18 cellular contexts compared by ENCODE assay signal in the genomic region with DNA sequence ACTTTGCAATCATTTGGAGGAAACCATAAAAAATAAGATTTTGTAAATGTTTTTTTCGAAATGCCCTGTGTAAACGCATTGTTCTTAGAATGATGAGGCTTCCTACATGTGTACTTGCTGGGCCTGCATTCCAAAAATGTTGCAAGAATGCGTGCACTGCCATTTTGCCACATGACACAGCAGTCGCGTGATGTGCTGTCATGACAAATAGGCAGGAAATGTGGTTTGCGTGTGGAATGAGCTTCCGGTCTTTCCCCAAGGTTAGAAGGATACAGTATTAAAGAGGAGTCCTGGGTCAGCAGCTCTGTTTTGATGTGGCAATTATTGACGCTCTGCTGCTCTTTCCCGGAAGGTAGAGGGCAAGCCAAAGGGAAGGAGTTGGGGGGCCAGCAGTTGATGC. TPM values are rescaled to one million over a fixed set of nuclear protein-coding genes. Genes with fewer than 3 reads are reported as not detected.
A peak's percentile ranks its signal among the peaks of the same experiment; 100 is the strongest.
DNase-seq lines count a peak whose midpoint lies in the region; ATAC-seq and TF ChIP-seq lines count a peak whose summit lies in the region.
"Had no signal": no experiment of that assay in that cellular context is flagged by ENCODE, and none has a peak within 500 bp of the region (broad histone marks: within the 10 kb centered on the region; RNA-seq: fewer than 3 reads in every experiment).

No MANE protein-coding gene starts in this region.

- H3K36me3 ChIP-seq in left lung (no peaks in the 10 kb centered on the region), uterus (no peaks in the 10 kb centered on the region)
- H3K36me3 ChIP-seq: pancreas had no signal

- H3K9me3 ChIP-seq in left lung: no peaks in the 10 kb centered on the region
- no peaks in the 10 kb centered on the region for H3K9me3 ChIP-seq in uterus
- H3K9me3 ChIP-seq: pancreas had no signal

- peaks cover 0 to 18% of the 10 kb centered on the region in 2 donors for H3K4me1 ChIP-seq in left lung
- H3K4me1 ChIP-seq in uterus: no peaks in the 10 kb centered on the region
- H3K4me1 ChIP-seq: pancreas had no signal

- ATAC-seq in left lung: peak; percentile 38
- no peak for ATAC-seq in natural killer cell
- ATAC-seq in GM21576 (IDR thresholded peaks at IDR 0.05; ENCODE audit: unreplicated experiment): no peak
- no peak for ATAC-seq in HG02884 (IDR thresholded peaks at IDR 0.05; ENCODE audit: unreplicated experiment)
- ATAC-seq: activated CD8-positive, alpha-beta T cell treated with anti-CD3 and anti-CD28 coated beads, Interleukin-2, amount 10 ng/mL, durations not matched to agents 7 days and 5 days; activated naive CD4-positive, alpha-beta T cell treated with anti-CD3 and anti-CD28 coated beads, Interleukin-2, amount 50 U/mL, for 72 hours; pancreas; stimulated activated effector memory CD8-positive, alpha-beta T cell treated with anti-CD3 and anti-CD28 coated beads, Interleukin-12 subunit alpha, Interleukin-12 subunit beta, amount 100 ng/mL, for 72 hours had no signal

- H3K27me3 Mint-ChIP-seq in natural killer cell (ENCODE audit: low read depth in 2 of 2): peaks cover 11 to 14% of the 10 kb centered on the region in 2 donors

- no peaks in the 10 kb centered on the region for H3K27me3 ChIP-seq in left lung
- no peaks in the 10 kb centered on the region for H3K27me3 ChIP-seq in uterus
- H3K27me3 ChIP-seq: pancreas had no signal

- TF ChIP-seq CTCF in astrocyte of the spinal cord (IDR thresholded peaks at IDR 0.05; ENCODE audit: low read depth, low read length) (no peak), left lung (IDR thresholded peaks at IDR 0.05) (no peak), uterus (IDR thresholded peaks at IDR 0.05) (no peak), natural killer cell (IDR thresholded peaks at IDR 0.05) (no peak)

- in situ Hi-C loops in KBM-7 (cut with MboI; ENCODE audit: low pct_unique_long_range_greater_than_20kb, low sequenced_read_pairs): no loop called here
- in situ Hi-C loops in astrocyte of the spinal cord (cut with HindIII; ENCODE audit: low sequenced_read_pairs): no loop called here

- no peaks in the 10 kb centered on the region for H3K36me3 Mint-ChIP-seq in natural killer cell
- H3K36me3 Mint-ChIP-seq: activated naive CD4-positive, alpha-beta T cell treated with anti-CD3 and anti-CD28 coated beads, Interleukin-2, amount 50 U/mL, for 72 hours; stimulated activated effector memory CD8-positive, alpha-beta T cell treated with anti-CD3 and anti-CD28 coated beads, Interleukin-12 subunit alpha, Interleukin-12 subunit beta, amount 100 ng/mL, for 72 hours had no signal

- no peak for TF ChIP-seq POLR2A in uterus (IDR thresholded peaks at IDR 0.05)

- DNase-seq in COLO829 (ENCODE audit: low spot score) (peak; percentile 36), KBM-7 (peak; percentile 58), astrocyte of the spinal cord (ENCODE audit: low read depth, low spot score) (peak; percentile 12), left lung (peak; percentile 53 to 58), uterus (no peak), natural killer cell (no peak)
- DNase-seq: activated CD8-positive, alpha-beta T cell treated with anti-CD3 and anti-CD28 coated beads, Interleukin-2, amount 10 ng/mL, durations not matched to agents 7 days and 5 days; NCI-H1417 treated with DMSO at 0.1 percent for 48 hours; NCI-H82; pancreas; stimulated activated CD4-positive, alpha-beta T cell treated with anti-CD3 and anti-CD28 coated beads, Interleukin-1b, Interleukin-23, amount 100 ng/mL, for 48 hours had no signal

- peak overlapping the region in 1 of 2 donors; percentile 78 for H3K27ac ChIP-seq in left lung
- no peak overlapping the region for H3K27ac ChIP-seq in uterus
- H3K27ac ChIP-seq: pancreas had no signal

- no peaks in the 10 kb centered on the region for H3K9me3 Mint-ChIP-seq in natural killer cell
- H3K9me3 Mint-ChIP-seq: stimulated activated effector memory CD8-positive, alpha-beta T cell treated with anti-CD3 and anti-CD28 coated beads, Interleukin-12 subunit alpha, Interleukin-12 subunit beta, amount 100 ng/mL, for 72 hours had no signal

- no peak overlapping the region for H3K4me3 ChIP-seq in astrocyte of the spinal cord (ENCODE audit: low read depth, low read length)
- H3K4me3 ChIP-seq in left lung: no peak overlapping the region
- no peak overlapping the region for H3K4me3 ChIP-seq in uterus
- H3K4me3 ChIP-seq: lung, pancreas had no signal

- no peaks in the 10 kb centered on the region for H3K4me1 Mint-ChIP-seq in natural killer cell
- H3K4me1 Mint-ChIP-seq: stimulated activated effector memory CD8-positive, alpha-beta T cell treated with anti-CD3 and anti-CD28 coated beads, Interleukin-12 subunit alpha, Interleukin-12 subunit beta, amount 100 ng/mL, for 72 hours had no signal

- no peak overlapping the region for H3K27ac Mint-ChIP-seq in natural killer cell
- H3K27ac Mint-ChIP-seq: activated CD8-positive, alpha-beta T cell treated with anti-CD3 and anti-CD28 coated beads, Interleukin-2, amount 10 ng/mL, durations not matched to agents 7 days and 5 days; activated naive CD4-positive, alpha-beta T cell treated with anti-CD3 and anti-CD28 coated beads, Interleukin-2, amount 50 U/mL, for 72 hours; stimulated activated effector memory CD8-positive, alpha-beta T cell treated with anti-CD3 and anti-CD28 coated beads, Interleukin-12 subunit alpha, Interleukin-12 subunit beta, amount 100 ng/mL, for 72 hours had no signal

- intact Hi-C loops in left lung (cut with DNase I): no loop called here
- intact Hi-C loops in uterus (cut with DNase I; ENCODE audit: low total_unique reads): no loop called here
- intact Hi-C loops in natural killer cell (cut with micrococcal nuclease): no loop called here

- H3K4me3 Mint-ChIP-seq in natural killer cell: no peak overlapping the region
- H3K4me3 Mint-ChIP-seq: activated CD8-positive, alpha-beta T cell treated with anti-CD3 and anti-CD28 coated beads, Interleukin-2, amount 10 ng/mL, durations not matched to agents 7 days and 5 days; stimulated activated effector memory CD8-positive, alpha-beta T cell treated with anti-CD3 and anti-CD28 coated beads, Interleukin-12 subunit alpha, Interleukin-12 subunit beta, amount 100 ng/mL, for 72 hours had no signal

RNA-seq across cellular contexts. Expression of gene SERPINB2, which starts 18.1 kb away (rescaled TPM):
- total RNA-seq in left lung (1 to 10 TPM; 1.1 to 3.5 TPM), uterus (1 to 10 TPM in 1 of 4 donors, under 1 TPM in 1, not detected in 2; 0.55 to 8.2 TPM), natural killer cell (1 to 10 TPM in 2 of 3 donors, not detected in 1; 1.4 to 9.0 TPM)
- total RNA-seq: activated CD8-positive, alpha-beta T cell treated with anti-CD3 and anti-CD28 coated beads, Interleukin-2, amount 10 ng/mL, durations not matched to agents 7 days and 5 days; activated naive CD4-positive, alpha-beta T cell treated with anti-CD3 and anti-CD28 coated beads, Interleukin-2, amount 50 U/mL, for 72 hours; dermis microvascular lymphatic vessel endothelial cell; T-helper 1 cell treated with Interleukin-12 subunit alpha and Interleukin-12 subunit beta and Interleukin-4 antibody, amounts not matched to agents 30 ng/mL and 1 ng/mL, for 36 hours had no signal

RNA-seq across cellular contexts. Expression of gene SERPINB10, which starts 38.4 kb away (rescaled TPM):
- total RNA-seq in left lung: under 1 TPM in 1 of 2 donors, not detected in 1; 0.58 TPM
- total RNA-seq in uterus: not detected
- total RNA-seq in natural killer cell: under 1 TPM in 1 of 3 donors, not detected in 2; 0.43 TPM
- total RNA-seq: activated CD8-positive, alpha-beta T cell treated with anti-CD3 and anti-CD28 coated beads, Interleukin-2, amount 10 ng/mL, durations not matched to agents 7 days and 5 days; activated naive CD4-positive, alpha-beta T cell treated with anti-CD3 and anti-CD28 coated beads, Interleukin-2, amount 50 U/mL, for 72 hours; dermis microvascular lymphatic vessel endothelial cell; pancreas; T-helper 1 cell treated with Interleukin-12 subunit alpha and Interleukin-12 subunit beta and Interleukin-4 antibody, amounts not matched to agents 30 ng/mL and 1 ng/mL, for 36 hours had no signal

Comparison
In these comparisons a context has a peak if more than half of its experiments do, and no peak if none do; other contexts are left out.
1. DNase-seq: peak in COLO829 (single experiment), KBM-7 (single experiment), astrocyte of the spinal cord (single experiment) and left lung (2 of 2); none in uterus (0 of 2) and natural killer cell (single experiment).